In genomic region chr3:15638193-15638890, GRCh38 we compare ENCODE assay signal across 13 cellular contexts. TPM values are rescaled to one million over a fixed set of nuclear protein-coding genes. Genes with fewer than 3 reads are reported as not detected.
DNase-seq lines count a peak whose midpoint lies in the region; ATAC-seq lines count a peak whose summit lies in the region.
"Had no signal": no experiment of that assay in that cellular context is flagged by ENCODE, and none has a peak within 500 bp of the region (broad histone marks: within the 10 kb centered on the region; RNA-seq: fewer than 3 reads in every experiment).

No MANE protein-coding gene starts in this region.

- H3K27ac Mint-ChIP-seq in activated CD4-positive, alpha-beta T cell treated with anti-CD3 and anti-CD28 coated beads, Interleukin-2, amount 10 ng/mL, durations not matched to agents 24 days and 14 days: peak overlapping the region; percentile 80
- peak overlapping the region; percentile 82 for H3K27ac Mint-ChIP-seq in activated naive CD8-positive, alpha-beta T cell treated with anti-CD3 and anti-CD28 coated beads for 36 hours
- H3K27ac Mint-ChIP-seq: type B pancreatic cell had no signal

- peaks cover 35% of the 10 kb centered on the region for H3K4me1 Mint-ChIP-seq in activated CD4-positive, alpha-beta T cell treated with anti-CD3 and anti-CD28 coated beads, Interleukin-2, amount 10 ng/mL, durations not matched to agents 24 days and 14 days
- H3K4me1 Mint-ChIP-seq in activated naive CD8-positive, alpha-beta T cell treated with anti-CD3 and anti-CD28 coated beads for 36 hours: peaks cover 44% of the 10 kb centered on the region

- peaks cover 39% of the 10 kb centered on the region for H3K4me1 ChIP-seq in stomach smooth muscle (ENCODE audit: control insufficient read depth, insufficient read depth, low read length)

- no peak for DNase-seq in activated CD4-positive, alpha-beta T cell treated with anti-CD3 and anti-CD28 coated beads, Interleukin-2, amount 10 ng/mL, durations not matched to agents 24 days and 14 days
- no peak for DNase-seq in activated CD4-positive, alpha-beta T cell treated with anti-CD3 and anti-CD28 coated beads for 48 hours
- no peak for DNase-seq in activated naive CD8-positive, alpha-beta T cell treated with anti-CD3 and anti-CD28 coated beads for 36 hours
- peak; percentile 45 for DNase-seq in iris pigment epithelial cell (ENCODE audit: low read depth)
- DNase-seq in activated naive CD4-positive, alpha-beta T cell (lab: John Stamatoyannopoulos, UW): no peak
- DNase-seq in NCI-H2227 treated with DMSO at 0.1 percent for 48 hours (lab: John Stamatoyannopoulos, UW): no peak
- DNase-seq: ACHN, H9, right lobe of liver had no signal

- H3K36me3 ChIP-seq in stomach smooth muscle (ENCODE audit: control insufficient read depth in 2 of 2, insufficient read depth in 2 of 2, low read length in 2 of 2): peaks cover 4 to 6% of the 10 kb centered on the region in 2 donors

- no peaks in the 10 kb centered on the region for H3K27me3 ChIP-seq in stomach smooth muscle (ENCODE audit: control insufficient read depth in 1 of 2, insufficient read depth in 2 of 2, low read length in 2 of 2)
- H3K27me3 ChIP-seq: right lobe of liver had no signal

- H3K9me3 ChIP-seq in stomach smooth muscle (ENCODE audit: control insufficient read depth in 2 of 2, low read length in 2 of 2): no peaks in the 10 kb centered on the region
- H3K9me3 ChIP-seq: right lobe of liver had no signal

- peak overlapping the region; percentile 50 for H3K4me3 Mint-ChIP-seq in activated CD4-positive, alpha-beta T cell treated with anti-CD3 and anti-CD28 coated beads, Interleukin-2, amount 10 ng/mL, durations not matched to agents 24 days and 14 days
- H3K4me3 Mint-ChIP-seq in activated naive CD8-positive, alpha-beta T cell treated with anti-CD3 and anti-CD28 coated beads for 36 hours: no peak overlapping the region
- H3K4me3 Mint-ChIP-seq: H9, type B pancreatic cell had no signal

- no peaks in the 10 kb centered on the region for H3K9me3 Mint-ChIP-seq in activated CD4-positive, alpha-beta T cell treated with anti-CD3 and anti-CD28 coated beads, Interleukin-2, amount 10 ng/mL, durations not matched to agents 24 days and 14 days
- H3K9me3 Mint-ChIP-seq in activated naive CD8-positive, alpha-beta T cell treated with anti-CD3 and anti-CD28 coated beads for 36 hours: no peaks in the 10 kb centered on the region
- H3K9me3 Mint-ChIP-seq: H9, type B pancreatic cell had no signal

- intact Hi-C loops in activated CD4-positive, alpha-beta T cell treated with anti-CD3 and anti-CD28 coated beads, Interleukin-2, amount 10 ng/mL, durations not matched to agents 24 days and 14 days (cut with micrococcal nuclease): loop anchor here (5.0 to 10.0 kb wide), 3 partner anchors 36 to 606 kb away; partner anchors contain the start of genes BTD and HACL1

- ATAC-seq in GM21723 (IDR thresholded peaks at IDR 0.05; ENCODE audit: unreplicated experiment): no peak
- ATAC-seq: right lobe of liver had no signal

- no peak overlapping the region for H3K9ac ChIP-seq in stomach smooth muscle (ENCODE audit: low read length in 2 of 2)

- no peaks in the 10 kb centered on the region for H3K36me3 Mint-ChIP-seq in activated CD4-positive, alpha-beta T cell treated with anti-CD3 and anti-CD28 coated beads, Interleukin-2, amount 10 ng/mL, durations not matched to agents 24 days and 14 days (ENCODE audit: low read depth)
- peaks cover 5% of the 10 kb centered on the region for H3K36me3 Mint-ChIP-seq in activated naive CD8-positive, alpha-beta T cell treated with anti-CD3 and anti-CD28 coated beads for 36 hours

- H3K27me3 Mint-ChIP-seq in activated CD4-positive, alpha-beta T cell treated with anti-CD3 and anti-CD28 coated beads, Interleukin-2, amount 10 ng/mL, durations not matched to agents 24 days and 14 days: no peaks in the 10 kb centered on the region
- no peaks in the 10 kb centered on the region for H3K27me3 Mint-ChIP-seq in activated naive CD8-positive, alpha-beta T cell treated with anti-CD3 and anti-CD28 coated beads for 36 hours
- H3K27me3 Mint-ChIP-seq: type B pancreatic cell had no signal

- H3K4me3 ChIP-seq in stomach smooth muscle (ENCODE audit: low read length in 2 of 2): no peak overlapping the region
- H3K4me3 ChIP-seq: right lobe of liver had no signal

- H3K27ac ChIP-seq in stomach smooth muscle (ENCODE audit: low read length): peak overlapping the region; percentile 86
- H3K27ac ChIP-seq: epithelial cell of prostate, right lobe of liver had no signal

RNA-seq across cellular contexts. Expression of gene BTD, which starts 36.8 kb away (rescaled TPM):
- total RNA-seq in activated CD4-positive, alpha-beta T cell treated with anti-CD3 and anti-CD28 coated beads, Interleukin-2, amount 10 ng/mL, durations not matched to agents 24 days and 14 days: 2.0 and 2.1 TPM in 2 replicates
- 1 to 10 TPM; 2.2 to 2.7 TPM for total RNA-seq in activated naive CD8-positive, alpha-beta T cell treated with anti-CD3 and anti-CD28 coated beads for 36 hours

RNA-seq across cellular contexts. Expression of gene HACL1, which starts 37.0 kb away (rescaled TPM):
- total RNA-seq in activated CD4-positive, alpha-beta T cell treated with anti-CD3 and anti-CD28 coated beads, Interleukin-2, amount 10 ng/mL, durations not matched to agents 24 days and 14 days: 19.3 and 21.4 TPM in 2 replicates
- total RNA-seq in activated naive CD8-positive, alpha-beta T cell treated with anti-CD3 and anti-CD28 coated beads for 36 hours: 10 to 100 TPM; 23.0 to 23.3 TPM
